In genomic region chr11:126440792-126441514, GRCh38 we compare ENCODE assay signal across 8 cellular contexts.
DNase-seq lines count a peak whose midpoint lies in the region; ATAC-seq and TF ChIP-seq lines count a peak whose summit lies in the region.

No MANE protein-coding gene starts in this region.

- H3K4me1 ChIP-seq in breast epithelium: no peaks in the 10 kb centered on the region

- H3K27ac ChIP-seq in VCaP (peak overlapping the region; percentile 14; the same call in 1 of the 2 replicates), breast epithelium (no peak overlapping the region)

- no peaks in the 10 kb centered on the region for H3K36me3 ChIP-seq in breast epithelium

- no peaks in the 10 kb centered on the region for H3K9me3 ChIP-seq in breast epithelium

- ATAC-seq in HG03045 (IDR thresholded peaks at IDR 0.05; ENCODE audit: unreplicated experiment) (peak; percentile 58), HG03196 (IDR thresholded peaks at IDR 0.05; ENCODE audit: unreplicated experiment) (no peak)

- in situ Hi-C loops in GM13976 (cut with MboI; ENCODE audit: low sequenced_read_pairs, unreplicated experiment): loop anchor here (25.0 kb wide), 1 partner anchor 896 kb away; no protein-coding TSS in a partner anchor

- intact Hi-C loops in breast epithelium (cut with DNase I; ENCODE audit: low total_unique reads): no loop called here

- TF ChIP-seq CTCF in GM13976 (IDR thresholded peaks at IDR 0.05; ENCODE audit: borderline replicate concordance, control extremely low read depth, extremely low read depth, insufficient read depth, missing control alignments) (peak; percentile 83), VCaP (conservative IDR thresholded peaks at IDR 0.05) (peak; percentile 92), breast epithelium (IDR thresholded peaks at IDR 0.05) (peak; percentile 78 to 94 (median 93))

- peak; percentile 92 for DNase-seq in GM13976 (ENCODE audit: low spot score)
- peak; percentile 87 for DNase-seq in NCI-H2196 (lab: John Stamatoyannopoulos, UW; ENCODE audit: unreplicated experiment)
- peak; percentile 47 to 83 for DNase-seq in breast epithelium (ENCODE audit: low spot score in 2 of 2)
- DNase-seq in iris pigment epithelial cell (ENCODE audit: low read depth): peak; percentile 57
- peak; percentile 48 to 51 for DNase-seq in stimulated activated CD4-positive, alpha-beta T cell treated with anti-CD3 and anti-CD28 coated beads, Interleukin-15, amount 100 ng/mL, for 1 hour (ENCODE audit: low read depth in 1 of 2, low spot score in 1 of 2)

- TF ChIP-seq POLR2A in breast epithelium (IDR thresholded peaks at IDR 0.05): no peak

- H3K4me3 ChIP-seq in breast epithelium: no peak overlapping the region

- H3K27me3 ChIP-seq in breast epithelium: peaks cover 0 to 3% of the 10 kb centered on the region in 2 donors
